Comparison of ENCODE assay signal across 7 cellular contexts in the genomic region with DNA sequence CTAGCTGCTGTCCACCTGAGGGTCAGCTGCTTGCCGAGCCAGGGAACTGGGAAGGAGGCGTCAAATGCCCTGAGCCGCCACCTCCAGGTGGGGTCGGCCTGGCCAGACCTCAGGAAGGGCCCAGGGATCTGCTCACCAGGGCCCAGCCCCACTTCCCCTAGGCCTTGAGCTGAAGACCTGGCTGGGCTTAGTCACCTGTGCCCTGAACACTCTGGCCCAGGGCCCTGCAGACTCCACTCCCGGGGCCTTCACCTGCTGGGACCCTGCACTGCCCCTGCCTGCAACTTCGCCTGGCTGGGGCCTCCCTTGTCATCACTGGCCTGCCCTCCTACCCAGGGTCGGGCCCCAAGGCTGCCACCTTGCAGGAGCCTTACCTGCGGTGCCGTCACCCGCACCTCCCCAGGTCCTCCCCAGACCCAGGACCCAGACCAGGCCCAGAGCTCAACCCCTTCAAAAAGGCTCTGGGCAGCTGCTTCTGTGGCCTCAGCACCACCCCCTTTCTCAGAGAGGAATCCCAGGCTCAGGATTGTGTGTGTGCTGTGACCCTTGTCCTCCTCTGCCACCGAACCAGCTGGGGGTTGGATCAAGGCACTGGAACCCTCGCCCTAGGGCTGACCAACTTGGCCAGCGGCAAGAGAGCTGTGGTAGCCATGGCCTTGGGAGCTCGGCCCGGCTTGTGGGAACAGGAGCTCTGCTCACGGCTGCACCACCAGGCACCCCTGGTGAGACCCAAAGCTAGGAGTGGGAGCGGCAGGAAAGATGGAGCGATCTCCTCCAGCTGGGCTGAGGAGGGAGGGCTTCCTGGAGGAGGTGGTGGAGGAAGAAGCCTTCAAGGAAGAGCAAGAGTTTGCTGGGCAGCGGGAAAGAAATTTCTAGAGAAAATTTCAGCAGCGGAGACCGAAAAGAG. TPM values are rescaled to one million over a fixed set of nuclear protein-coding genes. Genes with fewer than 3 reads are reported as not detected.
DNase-seq lines count a peak whose midpoint lies in the region; ATAC-seq and TF ChIP-seq lines count a peak whose summit lies in the region.

No MANE protein-coding gene starts in this region.

- H3K9ac ChIP-seq in iPS-15b (ENCODE audit: low read depth, low read length) = peak overlapping the region; percentile 81

- intact Hi-C loops in activated B cell treated with CpG ODN at 0.5 μM for 24 hours (cut with micrococcal nuclease) = no loop called here

- POLR2A ChIA-PET in HEK293 (lab: Yijun Ruan, JAX) (interaction anchor here (1.0 to 9.1 kb wide), 8 partner anchors 8 to 169 kb away, joined by 3 to 336 read pairs (median 6); a partner anchor contains a TSS), activated B cell treated with CpG ODN at 0.5 μM for 24 hours (lab: Charles Lee) (interaction anchor here (0.6 to 8.5 kb wide), 10 partner anchors 12 to 525 kb away, joined by 3 to 160 read pairs (median 4); a partner anchor contains a TSS)

- DNase-seq in activated B cell treated with CpG ODN at 0.5 μM for 24 hours = no peak
- DNase-seq in stimulated activated effector memory CD8-positive, alpha-beta T cell treated with anti-CD3 and anti-CD28 coated beads, Interleukin-12 subunit alpha, Interleukin-12 subunit beta, amount 100 ng/mL, for 72 hours (ENCODE audit: low spot score in 2 of 2) = no peak
- DNase-seq in activated effector memory CD4-positive, alpha-beta T cell treated with Interleukin-2 at 50 U/mL for 16 hours = no peak
- no peak for DNase-seq in hypothalamus (lab: John Stamatoyannopoulos, UW)

- H3K4me3 ChIP-seq in HEK293 (ENCODE audit: low read depth, low read length) = peak overlapping the region; percentile 89
- peak overlapping the region; percentile 86 for H3K4me3 ChIP-seq in iPS-15b (ENCODE audit: low read depth, low read length)

- no peaks in the 10 kb centered on the region for H3K27me3 Mint-ChIP-seq in activated B cell treated with CpG ODN at 0.5 μM for 24 hours

- peak overlapping the region; percentile 83 for H3K4me3 Mint-ChIP-seq in activated B cell treated with CpG ODN at 0.5 μM for 24 hours
- H3K4me3 Mint-ChIP-seq in stimulated activated effector memory CD8-positive, alpha-beta T cell treated with anti-CD3 and anti-CD28 coated beads, Interleukin-12 subunit alpha, Interleukin-12 subunit beta, amount 100 ng/mL, for 72 hours = peak overlapping the region; percentile 87

- ATAC-seq in activated B cell treated with CpG ODN at 0.5 μM for 24 hours (ENCODE audit: low read depth) = no peak
- no peak for ATAC-seq in stimulated activated effector memory CD8-positive, alpha-beta T cell treated with anti-CD3 and anti-CD28 coated beads, Interleukin-12 subunit alpha, Interleukin-12 subunit beta, amount 100 ng/mL, for 72 hours
- ATAC-seq in HG03378 (IDR thresholded peaks at IDR 0.05; ENCODE audit: unreplicated experiment) = no peak

- peak overlapping the region; percentile 72 for H3K27ac Mint-ChIP-seq in activated B cell treated with CpG ODN at 0.5 μM for 24 hours
- H3K27ac Mint-ChIP-seq in stimulated activated effector memory CD8-positive, alpha-beta T cell treated with anti-CD3 and anti-CD28 coated beads, Interleukin-12 subunit alpha, Interleukin-12 subunit beta, amount 100 ng/mL, for 72 hours = peak overlapping the region; percentile 91

- H3K9me3 Mint-ChIP-seq in activated B cell treated with CpG ODN at 0.5 μM for 24 hours = no peaks in the 10 kb centered on the region
- H3K9me3 Mint-ChIP-seq in stimulated activated effector memory CD8-positive, alpha-beta T cell treated with anti-CD3 and anti-CD28 coated beads, Interleukin-12 subunit alpha, Interleukin-12 subunit beta, amount 100 ng/mL, for 72 hours = no peaks in the 10 kb centered on the region

- peaks cover 5% of the 10 kb centered on the region; the same call in 1 of the 2 replicates for H3K4me1 ChIP-seq in HEK293 (ENCODE audit: control insufficient read depth, insufficient read depth, low read length)
- peaks cover 4% of the 10 kb centered on the region for H3K4me1 ChIP-seq in iPS-15b (ENCODE audit: control insufficient read depth, insufficient read depth, low read length)

- H3K4me1 Mint-ChIP-seq in activated B cell treated with CpG ODN at 0.5 μM for 24 hours = peaks cover 19% of the 10 kb centered on the region
- peaks cover 7% of the 10 kb centered on the region for H3K4me1 Mint-ChIP-seq in stimulated activated effector memory CD8-positive, alpha-beta T cell treated with anti-CD3 and anti-CD28 coated beads, Interleukin-12 subunit alpha, Interleukin-12 subunit beta, amount 100 ng/mL, for 72 hours

- no peaks in the 10 kb centered on the region for H3K27me3 ChIP-seq in iPS-15b (ENCODE audit: control insufficient read depth, insufficient read depth, low read length)

- H3K36me3 Mint-ChIP-seq in activated B cell treated with CpG ODN at 0.5 μM for 24 hours (ENCODE audit: low read depth) = peaks cover 16% of the 10 kb centered on the region
- H3K36me3 Mint-ChIP-seq in stimulated activated effector memory CD8-positive, alpha-beta T cell treated with anti-CD3 and anti-CD28 coated beads, Interleukin-12 subunit alpha, Interleukin-12 subunit beta, amount 100 ng/mL, for 72 hours = peaks cover 35% of the 10 kb centered on the region

- CTCF ChIA-PET in HEK293 (lab: Yijun Ruan, JAX) (interaction anchor here (0.6 to 5.2 kb wide), 8 partner anchors 9 to 467 kb away, joined by 3 to 45 read pairs (median 4); no protein-coding TSS in a partner anchor), activated B cell treated with CpG ODN at 0.5 μM for 24 hours (lab: Charles Lee) (interaction anchor here (0.7 to 1.6 kb wide), 3 partner anchors 11 to 207 kb away, joined by 3 to 10 read pairs (median 3); no protein-coding TSS in a partner anchor)

- peaks cover 6 to 16% of the 10 kb centered on the region in 2 experiments for H3K36me3 ChIP-seq in HEK293 (ENCODE audit: control insufficient read depth in 2 of 2, insufficient read depth in 1 of 2, low read length in 2 of 2)
- peaks cover 11% of the 10 kb centered on the region for H3K36me3 ChIP-seq in iPS-15b (ENCODE audit: control insufficient read depth, insufficient read depth, low read length)

- TF ChIP-seq CTCF in HEK293 (tag by site-specific recombination; IDR thresholded peaks at IDR 0.05) (no peak), activated B cell treated with CpG ODN at 0.5 μM for 24 hours (IDR thresholded peaks at IDR 0.05) (no peak)

- H3K27ac ChIP-seq in HEK293 (ENCODE audit: extremely low read depth, low read depth, low read length) = no peak overlapping the region

- no peaks in the 10 kb centered on the region for H3K9me3 ChIP-seq in HEK293 (ENCODE audit: control insufficient read depth, insufficient read depth, low read depth, low read length)
- H3K9me3 ChIP-seq in iPS-15b (ENCODE audit: control insufficient read depth, insufficient read depth, low read length) = no peaks in the 10 kb centered on the region

TF ChIP-seq in HEK293, 187 proteins besides CTCF, POLR2A, EP300 and RAD21 (continues in another document):
- TF ChIP-seq ZNF585B (tag by site-specific recombination; IDR thresholded peaks at IDR 0.05) = no peak
- TF ChIP-seq ZNF555 (tag by site-specific recombination; conservative IDR thresholded peaks at IDR 0.05) = no peak
- TF ChIP-seq ZBTB17 (tag by site-specific recombination; IDR thresholded peaks at IDR 0.05) = peak; percentile 42; the same call in 1 of the 2 replicates
- TF ChIP-seq, protein P1, sequence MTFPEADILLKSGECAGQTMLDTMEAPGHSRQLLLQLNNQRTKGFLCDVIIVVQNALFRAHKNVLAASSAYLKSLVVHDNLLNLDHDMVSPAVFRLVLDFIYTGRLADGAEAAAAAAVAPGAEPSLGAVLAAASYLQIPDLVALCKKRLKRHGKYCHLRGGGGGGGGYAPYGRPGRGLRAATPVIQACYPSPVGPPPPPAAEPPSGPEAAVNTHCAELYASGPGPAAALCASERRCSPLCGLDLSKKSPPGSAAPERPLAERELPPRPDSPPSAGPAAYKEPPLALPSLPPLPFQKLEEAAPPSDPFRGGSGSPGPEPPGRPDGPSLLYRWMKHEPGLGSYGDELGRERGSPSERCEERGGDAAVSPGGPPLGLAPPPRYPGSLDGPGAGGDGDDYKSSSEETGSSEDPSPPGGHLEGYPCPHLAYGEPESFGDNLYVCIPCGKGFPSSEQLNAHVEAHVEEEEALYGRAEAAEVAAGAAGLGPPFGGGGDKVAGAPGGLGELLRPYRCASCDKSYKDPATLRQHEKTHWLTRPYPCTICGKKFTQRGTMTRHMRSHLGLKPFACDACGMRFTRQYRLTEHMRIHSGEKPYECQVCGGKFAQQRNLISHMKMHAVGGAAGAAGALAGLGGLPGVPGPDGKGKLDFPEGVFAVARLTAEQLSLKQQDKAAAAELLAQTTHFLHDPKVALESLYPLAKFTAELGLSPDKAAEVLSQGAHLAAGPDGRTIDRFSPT (tag by site-specific recombination; IDR thresholded peaks at IDR 0.05) = no peak
- TF ChIP-seq, protein P2, sequence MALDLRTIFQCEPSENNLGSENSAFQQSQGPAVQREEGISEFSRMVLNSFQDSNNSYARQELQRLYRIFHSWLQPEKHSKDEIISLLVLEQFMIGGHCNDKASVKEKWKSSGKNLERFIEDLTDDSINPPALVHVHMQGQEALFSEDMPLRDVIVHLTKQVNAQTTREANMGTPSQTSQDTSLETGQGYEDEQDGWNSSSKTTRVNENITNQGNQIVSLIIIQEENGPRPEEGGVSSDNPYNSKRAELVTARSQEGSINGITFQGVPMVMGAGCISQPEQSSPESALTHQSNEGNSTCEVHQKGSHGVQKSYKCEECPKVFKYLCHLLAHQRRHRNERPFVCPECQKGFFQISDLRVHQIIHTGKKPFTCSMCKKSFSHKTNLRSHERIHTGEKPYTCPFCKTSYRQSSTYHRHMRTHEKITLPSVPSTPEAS (tag by site-specific recombination; IDR thresholded peaks at IDR 0.05) = no peak
- TF ChIP-seq, protein P3, sequence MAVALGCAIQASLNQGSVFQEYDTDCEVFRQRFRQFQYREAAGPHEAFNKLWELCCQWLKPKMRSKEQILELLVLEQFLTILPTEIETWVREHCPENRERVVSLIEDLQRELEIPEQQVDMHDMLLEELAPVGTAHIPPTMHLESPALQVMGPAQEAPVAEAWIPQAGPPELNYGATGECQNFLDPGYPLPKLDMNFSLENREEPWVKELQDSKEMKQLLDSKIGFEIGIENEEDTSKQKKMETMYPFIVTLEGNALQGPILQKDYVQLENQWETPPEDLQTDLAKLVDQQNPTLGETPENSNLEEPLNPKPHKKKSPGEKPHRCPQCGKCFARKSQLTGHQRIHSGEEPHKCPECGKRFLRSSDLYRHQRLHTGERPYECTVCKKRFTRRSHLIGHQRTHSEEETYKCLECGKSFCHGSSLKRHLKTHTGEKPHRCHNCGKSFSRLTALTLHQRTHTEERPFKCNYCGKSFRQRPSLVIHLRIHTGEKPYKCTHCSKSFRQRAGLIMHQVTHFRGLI (tag by site-specific recombination; IDR thresholded peaks at IDR 0.05) = 0 out of 2 replicates have a peak, but pooled peaks have one; percentile 20
- no peak for TF ChIP-seq ZBTB48 (tag by site-specific recombination; IDR thresholded peaks at IDR 0.05)

RNA-seq across cellular contexts. Expression of a gene that starts 1.2 kb away (rescaled TPM):
- total RNA-seq in activated B cell treated with CpG ODN at 0.5 μM for 24 hours = 56.1 and 58.2 TPM in 2 replicates

RNA-seq across cellular contexts. Expression of a gene that starts 2.9 kb away (rescaled TPM):
- total RNA-seq in activated B cell treated with CpG ODN at 0.5 μM for 24 hours = 0.37 TPM in 1 of 2 replicates, not detected in the other

RNA-seq across cellular contexts. Expression of a gene that starts 12.9 kb away (rescaled TPM):
- total RNA-seq in activated B cell treated with CpG ODN at 0.5 μM for 24 hours = 182 and 197 TPM in 2 replicates

RNA-seq across cellular contexts. Expression of a gene that starts 23.3 kb away (rescaled TPM):
- not detected in 2 replicates for total RNA-seq in activated B cell treated with CpG ODN at 0.5 μM for 24 hours

RNA-seq across cellular contexts. Expression of a gene that starts 23.6 kb away (rescaled TPM):
- 7.9 and 9.1 TPM in 2 replicates for total RNA-seq in activated B cell treated with CpG ODN at 0.5 μM for 24 hours
